In the genomic region with DNA sequence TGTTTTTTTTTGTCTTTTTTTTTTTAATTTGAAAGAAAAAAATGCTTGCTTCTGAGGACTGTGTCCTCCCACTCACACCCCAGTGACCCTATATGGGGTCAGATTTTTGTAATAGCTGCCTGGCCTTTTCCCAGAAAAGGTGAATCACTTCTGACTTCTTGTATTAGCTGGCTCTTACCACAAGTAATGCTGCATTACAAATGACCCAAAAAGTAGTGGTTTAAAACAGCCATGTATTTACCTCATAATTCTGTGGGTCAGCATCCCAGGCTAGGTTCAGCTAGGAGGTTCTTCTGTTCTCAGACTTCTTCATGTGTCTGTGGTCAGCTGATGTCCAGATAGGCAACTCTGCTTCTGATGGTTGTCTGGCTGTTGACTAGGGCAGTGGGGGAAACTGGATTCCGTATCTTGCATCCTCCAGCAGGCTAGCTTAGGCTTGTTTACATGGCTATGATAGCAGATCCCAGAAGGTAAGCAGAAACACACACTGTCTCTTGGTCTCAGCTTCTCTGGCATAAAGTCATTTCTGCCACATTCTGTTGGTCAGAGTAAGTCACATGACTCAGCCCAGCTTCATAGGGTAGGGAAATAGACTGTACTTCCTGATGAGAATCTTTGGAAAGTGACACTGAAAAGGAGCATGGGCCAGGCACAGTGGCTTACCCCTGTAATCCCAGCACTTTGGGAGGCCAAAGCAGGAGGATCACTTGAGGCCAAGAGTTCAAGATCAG, we compare ENCODE assay signal across 18 cellular contexts.
A peak's percentile ranks its signal among the peaks of the same experiment; 100 is the strongest.
DNase-seq lines count a peak whose midpoint lies in the region; ATAC-seq and TF ChIP-seq lines count a peak whose summit lies in the region.
"Had no signal": no experiment of that assay in that cellular context is flagged by ENCODE, and none has a peak within 500 bp of the region (broad histone marks: within the 10 kb centered on the region; RNA-seq: fewer than 3 reads in every experiment).

No MANE protein-coding gene starts in this region.

- no peak overlapping the region for H3K4me2 ChIP-seq in Loucy (ENCODE audit: low read depth, low read length, poor library complexity, severe bottlenecking)

- no peaks in the 10 kb centered on the region for H3K27me3 ChIP-seq in Loucy (ENCODE audit: insufficient read depth, low read length, poor library complexity, severe bottlenecking)
- H3K27me3 ChIP-seq: BE2C had no signal

- H3K9ac ChIP-seq in Loucy (ENCODE audit: low read depth, low read length, poor library complexity, severe bottlenecking), result no peak overlapping the region

- no peaks in the 10 kb centered on the region for H3K9me3 ChIP-seq in Loucy (ENCODE audit: insufficient read depth, low read depth, low read length)
- H3K9me3 ChIP-seq: BE2C, suprapubic skin had no signal

- peak; percentile 11 for DNase-seq in astrocyte of the hippocampus (ENCODE audit: low read depth, low spot score)
- peak; percentile 58 for DNase-seq in fibroblast of mammary gland (ENCODE audit: low read depth)
- peak; percentile 25 for DNase-seq in stromal cell of bone marrow (ENCODE audit: low read depth)
- DNase-seq: activated CD4-positive, alpha-beta memory T cell treated with anti-CD3 and anti-CD28 coated beads, Interleukin-2, amount 10 ng/mL, durations not matched to agents 7 days and 5 days; activated T-cell treated with anti-CD3 and anti-CD28 coated beads, Interleukin-2, amount 50 U/mL, for 4 hours; BE2C; head of caudate nucleus; NCI-H2029 treated with DMSO at 0.1 percent for 48 hours; NCI-H524; SHP77; small intestine; stimulated activated CD8-positive, alpha-beta memory T cell treated with anti-CD3 and anti-CD28 coated beads, Interleukin-4, amount 100 ng/mL, for 48 hours; T-cell had no signal

- H3F3A ChIP-seq in Loucy (ENCODE audit: low read depth), result no peaks in the 10 kb centered on the region

- H2AFZ ChIP-seq in Loucy (ENCODE audit: low read length), result peak overlapping the region; percentile 67; the same call in 1 of the 2 replicates

- ATAC-seq in HG02610 (IDR thresholded peaks at IDR 0.05; ENCODE audit: unreplicated experiment) (no peak), SK-N-SH treated with all-trans-retinoic acid at 6 μM for 48 hours (no peak; the same call in 2 of the 3 replicates), HG02759 (IDR thresholded peaks at IDR 0.05; ENCODE audit: unreplicated experiment) (no peak)
- ATAC-seq: activated T-cell treated with anti-CD3 and anti-CD28 coated beads, Interleukin-2, amount 50 U/mL, for 4 hours; T-cell had no signal

- TF ChIP-seq CTCF in Loucy (conservative IDR thresholded peaks at IDR 0.05; ENCODE audit: low read length) (no peak), fibroblast of mammary gland (conservative IDR thresholded peaks at IDR 0.05; ENCODE audit: control insufficient read depth, insufficient read depth, low read depth, low read length) (no peak)

- no peaks in the 10 kb centered on the region for H3K9me2 ChIP-seq in Loucy (replicated peaks; ENCODE audit: low read depth, low read length)

- H3K4me3 ChIP-seq in Loucy (ENCODE audit: low read length, poor library complexity, severe bottlenecking), result no peak overlapping the region
- no peak overlapping the region for H3K4me3 ChIP-seq in fibroblast of mammary gland (ENCODE audit: control insufficient read depth, low read depth, low read length)
- H3K4me3 ChIP-seq: suprapubic skin had no signal

- H3K79me2 ChIP-seq in Loucy (ENCODE audit: insufficient read depth, low read length), result no peaks in the 10 kb centered on the region

- no peaks in the 10 kb centered on the region for H3K36me3 ChIP-seq in Loucy (ENCODE audit: insufficient read depth, low read length)
- H3K36me3 ChIP-seq: BE2C, suprapubic skin had no signal

- no peaks in the 10 kb centered on the region for H4K20me1 ChIP-seq in Loucy (ENCODE audit: insufficient read depth, low read length, poor library complexity, severe bottlenecking)

- H3K4me1 ChIP-seq in Loucy (ENCODE audit: insufficient read depth, low read length, poor library complexity, severe bottlenecking), result no peaks in the 10 kb centered on the region
- H3K4me1 ChIP-seq: BE2C, suprapubic skin had no signal

TF ChIP-seq in SK-N-SH treated with all-trans-retinoic acid at 6 μM for 48 hours, 23 proteins besides CTCF, POLR2A, EP300 and RAD21:
- TF ChIP-seq, protein P1, sequence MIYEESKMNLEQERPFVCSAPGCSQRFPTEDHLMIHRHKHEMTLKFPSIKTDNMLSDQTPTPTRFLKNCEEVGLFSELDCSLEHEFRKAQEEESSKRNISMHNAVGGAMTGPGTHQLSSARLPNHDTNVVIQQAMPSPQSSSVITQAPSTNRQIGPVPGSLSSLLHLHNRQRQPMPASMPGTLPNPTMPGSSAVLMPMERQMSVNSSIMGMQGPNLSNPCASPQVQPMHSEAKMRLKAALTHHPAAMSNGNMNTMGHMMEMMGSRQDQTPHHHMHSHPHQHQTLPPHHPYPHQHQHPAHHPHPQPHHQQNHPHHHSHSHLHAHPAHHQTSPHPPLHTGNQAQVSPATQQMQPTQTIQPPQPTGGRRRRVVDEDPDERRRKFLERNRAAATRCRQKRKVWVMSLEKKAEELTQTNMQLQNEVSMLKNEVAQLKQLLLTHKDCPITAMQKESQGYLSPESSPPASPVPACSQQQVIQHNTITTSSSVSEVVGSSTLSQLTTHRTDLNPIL (CRISPR knock-in tag; IDR thresholded peaks at IDR 0.05; ENCODE audit: low read depth), result no peak
- TF ChIP-seq BACH2 (CRISPR knock-in tag; IDR thresholded peaks at IDR 0.05; ENCODE audit: borderline replicate concordance) (no peak), ZFP3 (CRISPR knock-in tag; IDR thresholded peaks at IDR 0.05) (no peak), TCF4 (CRISPR knock-in tag; IDR thresholded peaks at IDR 0.05; ENCODE audit: borderline replicate concordance) (no peak), PPARA (CRISPR knock-in tag; IDR thresholded peaks at IDR 0.05; ENCODE audit: borderline replicate concordance) (no peak), TOX (CRISPR knock-in tag; IDR thresholded peaks at IDR 0.05; ENCODE audit: borderline replicate concordance) (no peak), ZNF8 (CRISPR knock-in tag; IDR thresholded peaks at IDR 0.05) (no peak), ZNF70 (CRISPR knock-in tag; IDR thresholded peaks at IDR 0.05) (no peak)
- TF ChIP-seq, protein P2, sequence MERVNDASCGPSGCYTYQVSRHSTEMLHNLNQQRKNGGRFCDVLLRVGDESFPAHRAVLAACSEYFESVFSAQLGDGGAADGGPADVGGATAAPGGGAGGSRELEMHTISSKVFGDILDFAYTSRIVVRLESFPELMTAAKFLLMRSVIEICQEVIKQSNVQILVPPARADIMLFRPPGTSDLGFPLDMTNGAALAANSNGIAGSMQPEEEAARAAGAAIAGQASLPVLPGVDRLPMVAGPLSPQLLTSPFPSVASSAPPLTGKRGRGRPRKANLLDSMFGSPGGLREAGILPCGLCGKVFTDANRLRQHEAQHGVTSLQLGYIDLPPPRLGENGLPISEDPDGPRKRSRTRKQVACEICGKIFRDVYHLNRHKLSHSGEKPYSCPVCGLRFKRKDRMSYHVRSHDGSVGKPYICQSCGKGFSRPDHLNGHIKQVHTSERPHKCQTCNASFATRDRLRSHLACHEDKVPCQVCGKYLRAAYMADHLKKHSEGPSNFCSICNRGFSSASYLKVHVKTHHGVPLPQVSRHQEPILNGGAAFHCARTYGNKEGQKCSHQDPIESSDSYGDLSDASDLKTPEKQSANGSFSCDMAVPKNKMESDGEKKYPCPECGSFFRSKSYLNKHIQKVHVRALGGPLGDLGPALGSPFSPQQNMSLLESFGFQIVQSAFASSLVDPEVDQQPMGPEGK (CRISPR knock-in tag; IDR thresholded peaks at IDR 0.05; ENCODE audit: borderline replicate concordance), result no peak
- TF ChIP-seq, protein P3, sequence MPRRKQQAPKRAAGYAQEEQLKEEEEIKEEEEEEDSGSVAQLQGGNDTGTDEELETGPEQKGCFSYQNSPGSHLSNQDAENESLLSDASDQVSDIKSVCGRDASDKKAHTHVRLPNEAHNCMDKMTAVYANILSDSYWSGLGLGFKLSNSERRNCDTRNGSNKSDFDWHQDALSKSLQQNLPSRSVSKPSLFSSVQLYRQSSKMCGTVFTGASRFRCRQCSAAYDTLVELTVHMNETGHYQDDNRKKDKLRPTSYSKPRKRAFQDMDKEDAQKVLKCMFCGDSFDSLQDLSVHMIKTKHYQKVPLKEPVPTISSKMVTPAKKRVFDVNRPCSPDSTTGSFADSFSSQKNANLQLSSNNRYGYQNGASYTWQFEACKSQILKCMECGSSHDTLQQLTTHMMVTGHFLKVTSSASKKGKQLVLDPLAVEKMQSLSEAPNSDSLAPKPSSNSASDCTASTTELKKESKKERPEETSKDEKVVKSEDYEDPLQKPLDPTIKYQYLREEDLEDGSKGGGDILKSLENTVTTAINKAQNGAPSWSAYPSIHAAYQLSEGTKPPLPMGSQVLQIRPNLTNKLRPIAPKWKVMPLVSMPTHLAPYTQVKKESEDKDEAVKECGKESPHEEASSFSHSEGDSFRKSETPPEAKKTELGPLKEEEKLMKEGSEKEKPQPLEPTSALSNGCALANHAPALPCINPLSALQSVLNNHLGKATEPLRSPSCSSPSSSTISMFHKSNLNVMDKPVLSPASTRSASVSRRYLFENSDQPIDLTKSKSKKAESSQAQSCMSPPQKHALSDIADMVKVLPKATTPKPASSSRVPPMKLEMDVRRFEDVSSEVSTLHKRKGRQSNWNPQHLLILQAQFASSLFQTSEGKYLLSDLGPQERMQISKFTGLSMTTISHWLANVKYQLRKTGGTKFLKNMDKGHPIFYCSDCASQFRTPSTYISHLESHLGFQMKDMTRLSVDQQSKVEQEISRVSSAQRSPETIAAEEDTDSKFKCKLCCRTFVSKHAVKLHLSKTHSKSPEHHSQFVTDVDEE (CRISPR knock-in tag; IDR thresholded peaks at IDR 0.05), result no peak
- TF ChIP-seq, protein P4, sequence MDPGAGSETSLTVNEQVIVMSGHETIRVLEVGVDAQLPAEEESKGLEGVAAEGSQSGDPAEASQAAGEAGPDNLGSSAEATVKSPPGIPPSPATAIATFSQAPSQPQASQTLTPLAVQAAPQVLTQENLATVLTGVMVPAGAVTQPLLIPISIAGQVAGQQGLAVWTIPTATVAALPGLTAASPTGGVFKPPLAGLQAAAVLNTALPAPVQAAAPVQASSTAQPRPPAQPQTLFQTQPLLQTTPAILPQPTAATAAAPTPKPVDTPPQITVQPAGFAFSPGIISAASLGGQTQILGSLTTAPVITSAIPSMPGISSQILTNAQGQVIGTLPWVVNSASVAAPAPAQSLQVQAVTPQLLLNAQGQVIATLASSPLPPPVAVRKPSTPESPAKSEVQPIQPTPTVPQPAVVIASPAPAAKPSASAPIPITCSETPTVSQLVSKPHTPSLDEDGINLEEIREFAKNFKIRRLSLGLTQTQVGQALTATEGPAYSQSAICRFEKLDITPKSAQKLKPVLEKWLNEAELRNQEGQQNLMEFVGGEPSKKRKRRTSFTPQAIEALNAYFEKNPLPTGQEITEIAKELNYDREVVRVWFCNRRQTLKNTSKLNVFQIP (CRISPR knock-in tag; IDR thresholded peaks at IDR 0.05; ENCODE audit: borderline replicate concordance, low read depth), result no peak
